Comparison of ENCODE assay signal across 13 cellular contexts in the genomic region with DNA sequence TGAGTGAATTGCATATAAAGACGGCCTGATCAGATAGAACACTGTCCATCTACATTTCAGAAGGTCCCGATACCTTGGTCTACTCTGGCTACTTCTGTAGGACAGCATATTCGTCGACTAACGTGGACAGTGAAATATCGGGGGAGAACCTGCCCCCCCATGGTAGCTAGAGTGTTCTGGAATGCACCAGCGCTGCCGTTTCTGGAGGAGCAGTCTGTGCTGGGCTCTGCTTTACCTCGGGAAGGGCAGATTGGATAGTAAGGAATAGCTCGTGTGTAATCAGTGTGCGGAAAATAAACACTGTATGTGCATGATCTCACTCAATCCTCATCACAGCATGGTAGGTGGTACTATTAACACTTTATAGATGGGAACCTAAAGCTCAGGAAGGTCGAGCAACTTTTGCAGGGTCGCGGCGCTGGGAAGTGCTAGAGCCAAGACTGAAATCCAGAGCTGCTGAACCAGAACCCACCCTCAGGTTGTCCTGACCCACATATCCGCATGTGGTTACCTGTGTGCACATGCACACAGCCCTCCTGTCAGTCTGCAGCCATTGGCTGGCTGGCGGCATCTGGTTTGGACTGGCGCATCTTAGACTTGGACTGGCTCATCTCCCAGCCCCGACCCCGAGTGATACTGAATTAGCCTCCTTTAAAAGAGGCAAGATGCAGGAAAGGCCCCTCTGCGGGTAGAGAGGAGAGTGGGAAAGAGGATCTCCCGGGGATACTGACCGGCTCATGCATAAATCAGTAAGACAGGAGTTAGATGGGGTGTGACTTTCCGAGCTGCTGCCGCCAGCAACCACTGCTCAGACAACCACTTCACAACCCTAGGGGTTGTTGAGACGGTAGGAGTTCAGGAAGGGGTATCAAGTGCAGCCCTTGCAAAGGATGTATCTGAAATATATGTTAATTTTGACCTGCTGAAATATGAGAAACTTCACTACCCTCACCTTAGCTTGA.
A peak's percentile ranks its signal among the peaks of the same experiment; 100 is the strongest.
DNase-seq lines count a peak whose midpoint lies in the region; ATAC-seq and TF ChIP-seq lines count a peak whose summit lies in the region.
"Had no signal": no experiment of that assay in that cellular context is flagged by ENCODE, and none has a peak within 500 bp of the region (broad histone marks: within the 10 kb centered on the region; RNA-seq: fewer than 3 reads in every experiment).

No MANE protein-coding gene starts in this region.

- H3K27me3 ChIP-seq in CD4-positive, alpha-beta T cell (ENCODE audit: control insufficient read depth, insufficient read depth, low read length): no peaks in the 10 kb centered on the region
- H3K27me3 ChIP-seq in IMR-90 (ENCODE audit: control insufficient read depth, insufficient read depth, low read length): no peaks in the 10 kb centered on the region
- H3K27me3 ChIP-seq: adrenal gland had no signal

- no peak overlapping the region for H3K4me2 ChIP-seq in IMR-90 (ENCODE audit: low read depth, low read length)

- peak overlapping the region; percentile 95 for H3K27ac Mint-ChIP-seq in CD4-positive, alpha-beta T cell
- peak overlapping the region; percentile 83 for H3K27ac Mint-ChIP-seq in chondrocyte (ENCODE audit: unreplicated experiment)
- peak overlapping the region; percentile 50 for H3K27ac Mint-ChIP-seq in nephron progenitor cell
- H3K27ac Mint-ChIP-seq: activated B cell treated with CpG ODN at 0.5 μM for 24 hours had no signal

- no peak overlapping the region for H3K56ac ChIP-seq in IMR-90 (ENCODE audit: extremely low read depth, insufficient read depth, low read length)

- H3K18ac ChIP-seq in IMR-90 (ENCODE audit: low read depth, low read length): no peak overlapping the region

- peaks cover 96% of the 10 kb centered on the region for H3K4me1 Mint-ChIP-seq in CD4-positive, alpha-beta T cell (ENCODE audit: low read depth)
- H3K4me1 Mint-ChIP-seq in chondrocyte (ENCODE audit: low read depth): peaks cover 62% of the 10 kb centered on the region
- peaks cover 55% of the 10 kb centered on the region for H3K4me1 Mint-ChIP-seq in nephron progenitor cell

- no peaks in the 10 kb centered on the region; the same call in 1 of the 2 replicates for H3K9me1 ChIP-seq in IMR-90 (ENCODE audit: insufficient read depth, low read length)

- TF ChIP-seq RAD21 in IMR-90 (IDR thresholded peaks at IDR 0.05; ENCODE audit: low read length): no peak

- peaks cover 2% of the 10 kb centered on the region; the same call in 1 of the 2 replicates for H3K4me1 ChIP-seq in IMR-90 (ENCODE audit: control insufficient read depth, insufficient read depth, low read length)

- no peak overlapping the region for H2BK120ac ChIP-seq in IMR-90 (ENCODE audit: low read depth, low read length)

- POLR2A ChIA-PET in CD4-positive, alpha-beta T cell (lab: Charles Lee): interaction anchor here (2.6 to 3.6 kb wide), 3 partner anchors 10 to 156 kb away, joined by 8 to 21 read pairs (median 14); a partner anchor contains a TSS
- POLR2A ChIA-PET in IMR-90 (lab: Charles Lee; ENCODE audit: unreplicated experiment): no interaction called here

- H4K20me1 ChIP-seq in IMR-90 (ENCODE audit: insufficient read depth, low read length): no peaks in the 10 kb centered on the region

- H3K79me1 ChIP-seq in IMR-90 (ENCODE audit: low read depth in 1 of 2, low read length in 2 of 2): no peaks in the 10 kb centered on the region

- no peaks in the 10 kb centered on the region for H3K9me3 ChIP-seq in CD4-positive, alpha-beta T cell (ENCODE audit: control insufficient read depth, low read length)
- H3K9me3 ChIP-seq in IMR-90 (ENCODE audit: control insufficient read depth, insufficient read depth, low read length): no peaks in the 10 kb centered on the region
- H3K9me3 ChIP-seq: adrenal gland had no signal

- H3K14ac ChIP-seq in IMR-90 (replicated peaks; ENCODE audit: low read depth, low read length): no peak overlapping the region

- no peak overlapping the region for H2AFZ ChIP-seq in IMR-90 (replicated peaks; ENCODE audit: low read length, poor library complexity)

- dilution Hi-C loops in IMR-90 (cut with HindIII; ENCODE audit: low sequenced_read_pairs, unreplicated experiment): no loop called here

- no peak for TF ChIP-seq CTCF in CD4-positive, alpha-beta T cell (IDR thresholded peaks at IDR 0.05)
- TF ChIP-seq CTCF in IMR-90 (conservative IDR thresholded peaks at IDR 0.05; ENCODE audit: low read depth, low read length): no peak
- TF ChIP-seq CTCF in chondrocyte (IDR thresholded peaks at IDR 0.05): no peak
- TF ChIP-seq CTCF in nephron progenitor cell (IDR thresholded peaks at IDR 0.05): no peak

- H2AK9ac ChIP-seq in IMR-90 (replicated peaks; ENCODE audit: low read depth, low read length, poor library complexity): no peak overlapping the region

- no peak overlapping the region for H3K4ac ChIP-seq in IMR-90 (ENCODE audit: low read depth, low read length)

- H3K9ac ChIP-seq in IMR-90 (ENCODE audit: low read depth, low read length): no peak overlapping the region

- CTCF ChIA-PET in CD4-positive, alpha-beta T cell (lab: Charles Lee): interaction anchor here (0.6 to 1.3 kb wide), 3 partner anchors 11 to 156 kb away, joined by 3 read pairs; no protein-coding TSS in a partner anchor
- CTCF ChIA-PET in IMR-90 (lab: Yijun Ruan, JAX): no interaction called here

- H3K27me3 Mint-ChIP-seq in CD4-positive, alpha-beta T cell: no peaks in the 10 kb centered on the region
- H3K27me3 Mint-ChIP-seq in chondrocyte (ENCODE audit: low read depth) (no peaks in the 10 kb centered on the region), nephron progenitor cell (ENCODE audit: low read depth, poor library complexity) (no peaks in the 10 kb centered on the region)
- H3K27me3 Mint-ChIP-seq: activated B cell treated with CpG ODN at 0.5 μM for 24 hours had no signal

- no peak overlapping the region for H2BK20ac ChIP-seq in IMR-90 (ENCODE audit: low read depth, low read length)

- H4K91ac ChIP-seq in IMR-90 (ENCODE audit: insufficient read depth, low read depth, low read length): no peak overlapping the region

- H4K5ac ChIP-seq in IMR-90 (ENCODE audit: low read depth, low read length): no peak overlapping the region

- TF ChIP-seq POLR2A in IMR-90 (IDR thresholded peaks at IDR 0.05; ENCODE audit: low read depth, low read length): no peak

- in situ Hi-C loops in IMR-90 (cut with MboI; ENCODE audit: low sequenced_read_pairs): no loop called here

- no peaks in the 10 kb centered on the region for H3K36me3 ChIP-seq in IMR-90 (ENCODE audit: control insufficient read depth, insufficient read depth, low read length)

- H3K4me3 ChIP-seq in IMR-90 (ENCODE audit: insufficient read depth, low read depth, low read length): no peak overlapping the region
- H3K4me3 ChIP-seq: adrenal gland had no signal

- intact Hi-C loops in CD4-positive, alpha-beta T cell (cut with DNase I, micrococcal nuclease): loop anchor here (2.0 to 10.0 kb wide), 5 partner anchors 109 to 233 kb away; no protein-coding TSS in a partner anchor
- intact Hi-C loops in IMR-90 (cut with micrococcal nuclease): no loop called here

- no peaks in the 10 kb centered on the region for H3K9me3 Mint-ChIP-seq in CD4-positive, alpha-beta T cell
- H3K9me3 Mint-ChIP-seq in chondrocyte (ENCODE audit: low read depth): no peaks in the 10 kb centered on the region
- no peaks in the 10 kb centered on the region for H3K9me3 Mint-ChIP-seq in nephron progenitor cell
- H3K9me3 Mint-ChIP-seq: activated B cell treated with CpG ODN at 0.5 μM for 24 hours had no signal

- no peak overlapping the region for H3K27ac ChIP-seq in CD4-positive, alpha-beta T cell (ENCODE audit: low read depth, low read length)
- H3K27ac ChIP-seq in IMR-90 (ENCODE audit: insufficient read depth, low read length): no peak overlapping the region
- H3K27ac ChIP-seq: C4-2B had no signal

- BruUV-seq in IMR-90 (replicated peaks; lab: Mats Ljungman, UMichigan): no TSS peak

- no peak overlapping the region for H4K8ac ChIP-seq in IMR-90 (ENCODE audit: low read depth in 2 of 2, low read length in 2 of 2)

- H3K4me3 Mint-ChIP-seq in CD4-positive, alpha-beta T cell: peak overlapping the region; percentile 18
- H3K4me3 Mint-ChIP-seq in chondrocyte (ENCODE audit: unreplicated experiment) (no peak overlapping the region), nephron progenitor cell (peak overlapping the region; percentile 37)
- H3K4me3 Mint-ChIP-seq: activated B cell treated with CpG ODN at 0.5 μM for 24 hours had no signal

- no peak overlapping the region for H2BK5ac ChIP-seq in IMR-90 (ENCODE audit: low read depth, low read length, poor library complexity, severe bottlenecking)

- 92% methylated on average over 9 of the region's 26 CpGs; no CpG with 5 or more reads in 1 of the 2 experiments for WGBS in IMR-90 (ENCODE audit: extremely low coverage in 2 of 2, insufficient read length in 1 of 2), 2 experiments

- DNase-seq in CD4-positive, alpha-beta T cell: no peak
- DNase-seq in IMR-90 (no peak), chondrocyte (ENCODE audit: low spot score) (no peak), nephron progenitor cell (peak; percentile 37)
- DNase-seq: activated B cell treated with CpG ODN at 0.5 μM for 24 hours, adrenal gland, NCI-H2029 treated with DMSO at 0.1 percent for 48 hours had no signal

- no peak overlapping the region for H2AK5ac ChIP-seq in IMR-90 (ENCODE audit: low read depth, low read length)

- peaks cover 22% of the 10 kb centered on the region for H3K36me3 Mint-ChIP-seq in CD4-positive, alpha-beta T cell (ENCODE audit: low read depth)
- H3K36me3 Mint-ChIP-seq in chondrocyte (ENCODE audit: low read depth) (peaks cover 13% of the 10 kb centered on the region), nephron progenitor cell (ENCODE audit: low read depth) (peaks cover 87% of the 10 kb centered on the region)

- no peak overlapping the region for H2BK15ac ChIP-seq in IMR-90 (ENCODE audit: low read depth, low read length)

- no peak overlapping the region for H3K23ac ChIP-seq in IMR-90 (ENCODE audit: low read depth, low read length)

- no peak for ATAC-seq in CD4-positive, alpha-beta T cell (ENCODE audit: poor library complexity)
- ATAC-seq in IMR-90 (ENCODE audit: low read depth): peak; percentile 21; the same call in 1 of the 2 replicates
- ATAC-seq in GM18868 (IDR thresholded peaks at IDR 0.05; ENCODE audit: unreplicated experiment): no peak
- no peak for ATAC-seq in GM19397 (IDR thresholded peaks at IDR 0.05; ENCODE audit: unreplicated experiment)
- ATAC-seq in GM19467 (IDR thresholded peaks at IDR 0.05; ENCODE audit: unreplicated experiment): no peak
- no peak for ATAC-seq in GM21447 (IDR thresholded peaks at IDR 0.05; ENCODE audit: unreplicated experiment)
- ATAC-seq: Panc1 had no signal

TF ChIP-seq in IMR-90, 13 proteins besides CTCF, POLR2A, EP300 and RAD21 (continues in another document):
- TF ChIP-seq, protein P1, sequence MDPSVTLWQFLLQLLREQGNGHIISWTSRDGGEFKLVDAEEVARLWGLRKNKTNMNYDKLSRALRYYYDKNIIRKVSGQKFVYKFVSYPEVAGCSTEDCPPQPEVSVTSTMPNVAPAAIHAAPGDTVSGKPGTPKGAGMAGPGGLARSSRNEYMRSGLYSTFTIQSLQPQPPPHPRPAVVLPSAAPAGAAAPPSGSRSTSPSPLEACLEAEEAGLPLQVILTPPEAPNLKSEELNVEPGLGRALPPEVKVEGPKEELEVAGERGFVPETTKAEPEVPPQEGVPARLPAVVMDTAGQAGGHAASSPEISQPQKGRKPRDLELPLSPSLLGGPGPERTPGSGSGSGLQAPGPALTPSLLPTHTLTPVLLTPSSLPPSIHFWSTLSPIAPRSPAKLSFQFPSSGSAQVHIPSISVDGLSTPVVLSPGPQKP (IDR thresholded peaks at IDR 0.05; ENCODE audit: borderline replicate concordance, low read depth, low read length): no peak
